ENCODE assay signal across 19 cellular contexts in the genomic region with DNA sequence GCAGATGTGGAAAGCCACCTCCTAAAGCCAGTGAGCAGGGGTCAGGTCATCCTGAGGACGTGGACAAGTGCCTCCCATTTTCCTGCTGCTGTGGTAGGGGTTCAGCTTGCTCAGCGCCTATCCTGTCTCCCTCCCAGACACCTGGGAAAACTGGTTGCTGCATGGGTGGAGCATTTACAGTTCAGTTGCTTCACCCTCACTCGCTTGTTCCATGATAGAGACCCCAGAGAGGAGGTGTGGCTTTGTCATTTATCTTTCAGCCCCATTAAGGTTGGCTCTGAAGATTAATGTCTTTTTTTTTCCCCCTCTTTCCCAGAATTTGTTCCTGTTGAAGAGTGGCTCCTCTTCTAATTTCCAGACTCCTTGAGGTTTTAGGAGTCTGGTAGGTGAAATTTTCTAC.
"Had no signal": no experiment of that assay in that cellular context is flagged by ENCODE, and none has a peak within 500 bp of the region (broad histone marks: within the 10 kb centered on the region; RNA-seq: fewer than 3 reads in every experiment).

No MANE protein-coding gene starts in this region.

- DNase-seq: activated CD4-positive, alpha-beta T cell treated with anti-CD3 and anti-CD28 coated beads for 36 hours; activated CD8-positive, alpha-beta memory T cell treated with anti-CD3 and anti-CD28 coated beads, Interleukin-2, amount 50 U/mL, for 4 hours; activated CD8-positive, alpha-beta T cell treated with anti-CD3 and anti-CD28 coated beads for 36 hours; activated naive CD8-positive, alpha-beta T cell treated with anti-CD3 and anti-CD28 coated beads, Interleukin-2, amount 10 ng/mL, durations not matched to agents 7 days and 5 days; activated T-cell treated with anti-CD3 and anti-CD28 coated beads, Interleukin-2, amount 50 U/mL, for 72 hours; anterior cingulate cortex; foreskin melanocyte; heart left ventricle; kidney; naive B cell; posterior cingulate gyrus; T-helper 1 cell; tibial artery had no signal

- ATAC-seq: activated CD4-positive, alpha-beta T cell treated with anti-CD3 and anti-CD28 coated beads for 36 hours; activated CD8-positive, alpha-beta T cell treated with anti-CD3 and anti-CD28 coated beads for 36 hours; activated T-cell treated with anti-CD3 and anti-CD28 coated beads, Interleukin-2, amount 50 U/mL, for 72 hours; heart left ventricle; stimulated activated effector memory CD8-positive, alpha-beta T cell treated with anti-CD3 and anti-CD28 coated beads, Interleukin-12 subunit alpha, Interleukin-12 subunit beta, amount 100 ng/mL, for 72 hours had no signal

- H3K27me3 ChIP-seq: breast epithelium, heart left ventricle, right atrium auricular region, tibial artery had no signal

- FAIRE-seq: kidney had no signal

- H3K9me3 ChIP-seq: breast epithelium, heart left ventricle, neutrophil, right atrium auricular region, tibial artery had no signal

- H3K4me3 ChIP-seq: breast epithelium, heart left ventricle, right atrium auricular region, skin epidermis, tibial artery had no signal

- H3K4me1 ChIP-seq: breast epithelium had no signal

- H3K36me3 ChIP-seq: breast epithelium, neutrophil had no signal

- H3K27ac ChIP-seq: breast epithelium, heart left ventricle, neutrophil, right atrium auricular region, skin epidermis, tibial artery, VCaP had no signal
